ENCODE assay signal across 25 cellular contexts in the genomic region with DNA sequence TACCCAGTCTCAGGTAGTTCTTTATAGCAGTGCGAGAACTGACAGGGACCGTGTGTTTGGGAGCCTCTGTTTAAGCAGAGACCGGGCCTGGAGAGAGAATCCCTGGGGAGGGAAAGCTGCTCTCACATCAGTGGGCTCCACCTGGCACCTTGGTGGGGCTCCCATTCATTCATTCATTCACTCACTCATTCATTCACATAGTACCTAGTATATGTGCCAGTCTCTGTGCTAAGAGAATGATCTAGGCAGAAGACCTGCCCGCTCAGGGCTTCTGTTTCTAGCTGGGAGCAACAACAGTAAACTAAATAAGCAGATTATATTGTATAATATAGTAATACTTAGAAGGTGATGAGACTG. TPM values are rescaled to one million over a fixed set of nuclear protein-coding genes. Genes with fewer than 3 reads are reported as not detected.
DNase-seq lines count a peak whose midpoint lies in the region; ATAC-seq and TF ChIP-seq lines count a peak whose summit lies in the region.
"Had no signal": no experiment of that assay in that cellular context is flagged by ENCODE, and none has a peak within 500 bp of the region (broad histone marks: within the 10 kb centered on the region; RNA-seq: fewer than 3 reads in every experiment).

No MANE protein-coding gene starts in this region.

- H3K9me3 ChIP-seq in CD4-positive, alpha-beta T cell (ENCODE audit: control insufficient read depth, low read length): no peaks in the 10 kb centered on the region
- no peaks in the 10 kb centered on the region for H3K9me3 ChIP-seq in WERI-Rb-1 (ENCODE audit: severe bottlenecking)
- H3K9me3 ChIP-seq in tibial artery: no peaks in the 10 kb centered on the region

- H3K4me3 ChIP-seq in WERI-Rb-1 (ENCODE audit: low read depth, low read length): no peak overlapping the region
- no peak overlapping the region for H3K4me3 ChIP-seq in tibial artery
- H3K4me3 ChIP-seq: HAP-1, PC-9, SJCRH30 had no signal

- no peak for DNase-seq in activated naive CD4-positive, alpha-beta T cell treated with anti-CD3 and anti-CD28 coated beads, Interleukin-2, amount 10 ng/mL, durations not matched to agents 7 days and 5 days
- DNase-seq in CD4-positive, alpha-beta T cell: no peak
- DNase-seq in WERI-Rb-1 (no peak), memory B cell (ENCODE audit: low spot score in 2 of 2) (no peak), HuH-7.5 (ENCODE audit: low spot score) (no peak), tibial artery (no peak), NCI-H226 (no peak)
- DNase-seq: COR-L47, GOT3, HFFc6, Kasumi-1, MV-4-11, NCI-H1105, NCI-H1436 treated with DMSO at 0.1 percent for 48 hours, NCI-H187 treated with DMSO at 0.1 percent for 48 hours, NCI-H2171 treated with DMSO at 0.1 percent for 48 hours, NCI-H526, NCI-H82, PC-9, SJCRH30 had no signal

- TF ChIP-seq CTCF in CD4-positive, alpha-beta T cell (IDR thresholded peaks at IDR 0.05): no peak
- TF ChIP-seq CTCF in WERI-Rb-1 (IDR thresholded peaks at IDR 0.05; ENCODE audit: low read depth, low read length) (no peak), tibial artery (IDR thresholded peaks at IDR 0.05) (no peak)

- H3K36me3 ChIP-seq in WERI-Rb-1 (no peaks in the 10 kb centered on the region), tibial artery (peaks cover 0 to 5% (median 0%) of the 10 kb centered on the region in 3 donors)
- H3K36me3 ChIP-seq: HAP-1, SJCRH30 had no signal

- intact Hi-C loops in CD4-positive, alpha-beta T cell (cut with DNase I, micrococcal nuclease): no loop called here
- intact Hi-C loops in tibial artery (cut with DNase I; ENCODE audit: low total_unique reads): no loop called here

- peaks cover 4% of the 10 kb centered on the region for H3K9me3 Mint-ChIP-seq in activated naive CD4-positive, alpha-beta T cell treated with anti-CD3 and anti-CD28 coated beads, Interleukin-2, amount 50 U/mL, for 24 hours
- H3K9me3 Mint-ChIP-seq in activated naive CD4-positive, alpha-beta T cell treated with anti-CD3 and anti-CD28 coated beads, Interleukin-2, amount 10 ng/mL, durations not matched to agents 7 days and 5 days: peaks cover 3% of the 10 kb centered on the region
- H3K9me3 Mint-ChIP-seq in CD4-positive, alpha-beta T cell: no peaks in the 10 kb centered on the region
- no peaks in the 10 kb centered on the region for H3K9me3 Mint-ChIP-seq in memory B cell

- no peaks in the 10 kb centered on the region for H3K27me3 ChIP-seq in CD4-positive, alpha-beta T cell (ENCODE audit: control insufficient read depth, insufficient read depth, low read length)
- H3K27me3 ChIP-seq in WERI-Rb-1 (ENCODE audit: insufficient read depth, low read depth, severe bottlenecking): no peaks in the 10 kb centered on the region
- no peaks in the 10 kb centered on the region for H3K27me3 ChIP-seq in tibial artery
- H3K27me3 ChIP-seq: SJCRH30 had no signal

- H3K4me1 ChIP-seq in tibial artery: no peaks in the 10 kb centered on the region
- H3K4me1 ChIP-seq: SJCRH30 had no signal

- peaks cover 71% of the 10 kb centered on the region for H3K4me1 Mint-ChIP-seq in activated naive CD4-positive, alpha-beta T cell treated with anti-CD3 and anti-CD28 coated beads, Interleukin-2, amount 50 U/mL, for 24 hours
- H3K4me1 Mint-ChIP-seq in activated naive CD4-positive, alpha-beta T cell treated with anti-CD3 and anti-CD28 coated beads, Interleukin-2, amount 10 ng/mL, durations not matched to agents 7 days and 5 days: peaks cover 36% of the 10 kb centered on the region
- peaks cover 81% of the 10 kb centered on the region for H3K4me1 Mint-ChIP-seq in CD4-positive, alpha-beta T cell (ENCODE audit: low read depth)
- peaks cover 36% of the 10 kb centered on the region for H3K4me1 Mint-ChIP-seq in memory B cell

- H3K36me3 Mint-ChIP-seq in activated naive CD4-positive, alpha-beta T cell treated with anti-CD3 and anti-CD28 coated beads, Interleukin-2, amount 50 U/mL, for 24 hours: peaks cover 7% of the 10 kb centered on the region
- H3K36me3 Mint-ChIP-seq in activated naive CD4-positive, alpha-beta T cell treated with anti-CD3 and anti-CD28 coated beads, Interleukin-2, amount 10 ng/mL, durations not matched to agents 7 days and 5 days: peaks cover 30% of the 10 kb centered on the region
- H3K36me3 Mint-ChIP-seq in CD4-positive, alpha-beta T cell (ENCODE audit: low read depth): peaks cover 19% of the 10 kb centered on the region
- peaks cover 21% of the 10 kb centered on the region for H3K36me3 Mint-ChIP-seq in memory B cell

- no peak overlapping the region for H3K27ac ChIP-seq in CD4-positive, alpha-beta T cell (ENCODE audit: low read depth, low read length)
- H3K27ac ChIP-seq in WERI-Rb-1: peak overlapping the region; percentile 17; the same call in 1 of the 2 replicates
- no peak overlapping the region for H3K27ac ChIP-seq in tibial artery
- H3K27ac ChIP-seq: HL-60, PC-9, SJCRH30 had no signal

- POLR2A ChIA-PET in CD4-positive, alpha-beta T cell (lab: Charles Lee): no interaction called here

- no peaks in the 10 kb centered on the region for H3K27me3 Mint-ChIP-seq in activated naive CD4-positive, alpha-beta T cell treated with anti-CD3 and anti-CD28 coated beads, Interleukin-2, amount 50 U/mL, for 24 hours
- H3K27me3 Mint-ChIP-seq in activated naive CD4-positive, alpha-beta T cell treated with anti-CD3 and anti-CD28 coated beads, Interleukin-2, amount 10 ng/mL, durations not matched to agents 7 days and 5 days: no peaks in the 10 kb centered on the region
- H3K27me3 Mint-ChIP-seq in CD4-positive, alpha-beta T cell: no peaks in the 10 kb centered on the region
- H3K27me3 Mint-ChIP-seq in memory B cell: no peaks in the 10 kb centered on the region

- peak overlapping the region; percentile 33 for H3K27ac Mint-ChIP-seq in activated naive CD4-positive, alpha-beta T cell treated with anti-CD3 and anti-CD28 coated beads, Interleukin-2, amount 50 U/mL, for 24 hours
- H3K27ac Mint-ChIP-seq in activated naive CD4-positive, alpha-beta T cell treated with anti-CD3 and anti-CD28 coated beads, Interleukin-2, amount 10 ng/mL, durations not matched to agents 7 days and 5 days: no peak overlapping the region
- H3K27ac Mint-ChIP-seq in CD4-positive, alpha-beta T cell: peak overlapping the region; percentile 75
- H3K27ac Mint-ChIP-seq in memory B cell: peak overlapping the region; percentile 5
- H3K27ac Mint-ChIP-seq: HFFc6 had no signal

- CTCF ChIA-PET in activated naive CD4-positive, alpha-beta T cell treated with anti-CD3 and anti-CD28 coated beads, Interleukin-2, amount 10 ng/mL, durations not matched to agents 7 days and 5 days (lab: Charles Lee): no interaction called here
- CTCF ChIA-PET in CD4-positive, alpha-beta T cell (lab: Charles Lee): no interaction called here

- ATAC-seq in CD4-positive, alpha-beta T cell (ENCODE audit: poor library complexity): no peak
- ATAC-seq in memory B cell (ENCODE audit: low read depth): no peak
- ATAC-seq: Right ventricle myocardium inferior, SK-N-SH treated with all-trans-retinoic acid at 6 μM for 48 hours had no signal

- no peak overlapping the region for H3K4me3 Mint-ChIP-seq in activated naive CD4-positive, alpha-beta T cell treated with anti-CD3 and anti-CD28 coated beads, Interleukin-2, amount 50 U/mL, for 24 hours
- no peak overlapping the region for H3K4me3 Mint-ChIP-seq in activated naive CD4-positive, alpha-beta T cell treated with anti-CD3 and anti-CD28 coated beads, Interleukin-2, amount 10 ng/mL, durations not matched to agents 7 days and 5 days
- no peak overlapping the region for H3K4me3 Mint-ChIP-seq in CD4-positive, alpha-beta T cell
- H3K4me3 Mint-ChIP-seq in memory B cell: no peak overlapping the region
- H3K4me3 Mint-ChIP-seq: HFFc6 had no signal

RNA-seq across cellular contexts. Expression of a gene that starts 17.8 kb away (rescaled TPM):
- total RNA-seq in CD4-positive, alpha-beta T cell: 10 to 100 TPM; 24.9 to 27.9 TPM
